17 cellular contexts compared by ENCODE assay signal in the genomic region with DNA sequence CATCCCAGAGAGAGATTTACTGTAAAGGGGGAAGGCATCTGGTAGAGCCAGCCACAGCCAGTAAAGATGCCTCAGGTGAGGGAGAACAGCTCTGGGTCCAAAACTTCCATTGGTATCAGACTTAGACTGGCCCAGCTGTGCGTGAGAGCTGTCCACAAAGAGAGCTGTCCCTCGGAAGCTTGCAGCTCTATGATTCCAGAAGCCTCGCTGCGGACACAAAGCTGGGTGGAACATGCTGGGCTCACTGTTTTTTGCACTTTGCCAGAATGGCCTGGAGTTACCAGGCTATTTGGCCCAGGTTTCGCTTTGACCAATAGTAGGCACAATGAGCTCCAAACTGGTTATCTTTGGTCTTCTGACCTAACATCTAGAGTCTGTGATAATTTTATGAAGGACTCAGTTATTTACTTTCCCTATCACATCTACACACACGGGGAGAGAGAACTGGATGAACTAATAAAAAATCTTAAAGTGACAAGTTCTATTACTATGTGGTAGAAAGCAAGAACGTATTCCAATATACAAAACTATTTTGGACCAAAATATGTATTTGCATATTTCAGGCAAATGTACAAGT.
"Had no signal": no experiment of that assay in that cellular context is flagged by ENCODE, and none has a peak within 500 bp of the region (broad histone marks: within the 10 kb centered on the region; RNA-seq: fewer than 3 reads in every experiment).

No MANE protein-coding gene starts in this region.

- ATAC-seq: gastroesophageal sphincter; left ventricle myocardium superior; natural killer cell; psoas muscle; right lobe of liver; stimulated activated naive CD8-positive, alpha-beta T cell treated with anti-CD3 and anti-CD28 coated beads, Interleukin-15, amount 100 ng/mL, for 72 hours had no signal

- H3K4me3 Mint-ChIP-seq: activated naive CD8-positive, alpha-beta T cell treated with anti-CD3 and anti-CD28 coated beads, Interleukin-2, amount 10 ng/mL, durations not matched to agents 7 days and 5 days; activated T-helper 1 cell treated with anti-CD3 and anti-CD28 coated beads, Interleukin-12 subunit alpha, Interleukin-12 subunit beta, Interleukin-2, Interleukin-4 antibody, amounts not matched to agents 30 ng/mL and 10 ng/mL and 1 ng/mL, durations not matched to agents 14 hours and 24 hours and 36 hours; natural killer cell; stimulated activated naive CD8-positive, alpha-beta T cell treated with anti-CD3 and anti-CD28 coated beads, Interleukin-15, amount 100 ng/mL, for 72 hours had no signal

- H3K9me3 Mint-ChIP-seq: activated naive CD8-positive, alpha-beta T cell treated with anti-CD3 and anti-CD28 coated beads, Interleukin-2, amount 10 ng/mL, durations not matched to agents 7 days and 5 days; activated T-helper 1 cell treated with anti-CD3 and anti-CD28 coated beads, Interleukin-12 subunit alpha, Interleukin-12 subunit beta, Interleukin-2, Interleukin-4 antibody, amounts not matched to agents 30 ng/mL and 10 ng/mL and 1 ng/mL, durations not matched to agents 14 hours and 24 hours and 36 hours; natural killer cell; stimulated activated naive CD8-positive, alpha-beta T cell treated with anti-CD3 and anti-CD28 coated beads, Interleukin-15, amount 100 ng/mL, for 72 hours had no signal

- DNase-seq: activated CD4-positive, CD25-positive, alpha-beta regulatory T cell treated with anti-CD3 and anti-CD28 coated beads, Interleukin-2, amount 50 U/mL, for 72 hours; activated naive CD4-positive, alpha-beta T cell; activated naive CD8-positive, alpha-beta T cell treated with anti-CD3 and anti-CD28 coated beads, Interleukin-2, amount 10 ng/mL, durations not matched to agents 7 days and 5 days; erythroblast; kidney; left ventricle myocardium superior; mesenchymal stem cell; natural killer cell; psoas muscle; right lobe of liver; stimulated activated naive CD8-positive, alpha-beta T cell treated with anti-CD3 and anti-CD28 coated beads, Interleukin-15, amount 100 ng/mL, for 72 hours; tibial artery had no signal

- H3K4me1 Mint-ChIP-seq: activated naive CD8-positive, alpha-beta T cell treated with anti-CD3 and anti-CD28 coated beads, Interleukin-2, amount 10 ng/mL, durations not matched to agents 7 days and 5 days; natural killer cell; stimulated activated naive CD8-positive, alpha-beta T cell treated with anti-CD3 and anti-CD28 coated beads, Interleukin-15, amount 100 ng/mL, for 72 hours had no signal

- H3K27ac ChIP-seq: breast epithelium, gastroesophageal sphincter, psoas muscle, right lobe of liver, tibial artery, vagina had no signal

- H3K4me3 ChIP-seq: breast epithelium, gastroesophageal sphincter, psoas muscle, right lobe of liver, smooth muscle cell, tibial artery, vagina had no signal

- H3K4me1 ChIP-seq: breast epithelium, gastroesophageal sphincter, psoas muscle, right lobe of liver, tibial artery, vagina had no signal

- H3K27me3 Mint-ChIP-seq: stimulated activated naive CD8-positive, alpha-beta T cell treated with anti-CD3 and anti-CD28 coated beads, Interleukin-15, amount 100 ng/mL, for 72 hours had no signal

- H3K36me3 ChIP-seq: breast epithelium, gastroesophageal sphincter, right lobe of liver, tibial artery, vagina had no signal

- H3K4me2 ChIP-seq: smooth muscle cell had no signal

- H3K27ac Mint-ChIP-seq: activated naive CD8-positive, alpha-beta T cell treated with anti-CD3 and anti-CD28 coated beads, Interleukin-2, amount 10 ng/mL, durations not matched to agents 7 days and 5 days; activated T-helper 1 cell treated with anti-CD3 and anti-CD28 coated beads, Interleukin-12 subunit alpha, Interleukin-12 subunit beta, Interleukin-2, Interleukin-4 antibody, amounts not matched to agents 30 ng/mL and 10 ng/mL and 1 ng/mL, durations not matched to agents 14 hours and 24 hours and 36 hours; natural killer cell; stimulated activated naive CD8-positive, alpha-beta T cell treated with anti-CD3 and anti-CD28 coated beads, Interleukin-15, amount 100 ng/mL, for 72 hours had no signal

- H3K27me3 ChIP-seq: breast epithelium, gastroesophageal sphincter, right lobe of liver, tibial artery, vagina had no signal

- H3K36me3 Mint-ChIP-seq: activated naive CD8-positive, alpha-beta T cell treated with anti-CD3 and anti-CD28 coated beads, Interleukin-2, amount 10 ng/mL, durations not matched to agents 7 days and 5 days; natural killer cell had no signal

- H3K9me3 ChIP-seq: breast epithelium, gastroesophageal sphincter, psoas muscle, right lobe of liver, tibial artery, vagina had no signal

- FAIRE-seq: kidney had no signal
